Comparison of ENCODE assay signal across 8 cellular contexts in genomic region chr3:49689046-49689886, GRCh38. TPM values are rescaled to one million over a fixed set of nuclear protein-coding genes. Genes with fewer than 3 reads are reported as not detected.
A peak's percentile ranks its signal among the peaks of the same experiment; 100 is the strongest.
DNase-seq lines count a peak whose midpoint lies in the region; ATAC-seq and TF ChIP-seq lines count a peak whose summit lies in the region.

Gene MST1 (minus strand): TSS chr3:49689474. CDS start chr3:49688691, 783 bp downstream.
Gene RNF123 (plus strand): TSS chr3:49689557. CDS start chr3:49691166, 1,609 bp downstream.

- DNase-seq in Daoy (ENCODE audit: low read depth): peak; percentile 94
- peak; percentile 94 for DNase-seq in H9
- DNase-seq in activated naive CD4-positive, alpha-beta T cell treated with anti-CD3 and anti-CD28 coated beads, Interleukin-2, amount 10 ng/mL, durations not matched to agents 7 days and 5 days: peak; percentile 94
- DNase-seq in head of caudate nucleus: peak; percentile 45 to 95 (median 85)
- DNase-seq in posterior cingulate gyrus: peak; percentile 74 to 96 (median 82)
- peak; percentile 84 to 99 for DNase-seq in upper lobe of left lung
- DNase-seq in occipital lobe (lab: John Stamatoyannopoulos, UW): no peak

- H3K9ac ChIP-seq in H9 (ENCODE audit: extremely low read depth, insufficient read length, low read length) (peak within 1 kb of the TSS; percentile 42), OCI-LY1 (ENCODE audit: low read length) (peak within 1 kb of the TSS; percentile 97)

- no peak within 1 kb of the TSS for H2BK120ac ChIP-seq in H9 (ENCODE audit: low read depth, low read length, poor library complexity, severe bottlenecking)

- no peak within 1 kb of the TSS for H3K27ac ChIP-seq in H9 (ENCODE audit: insufficient read length, low read depth, low read length)
- no peak within 1 kb of the TSS for H3K27ac ChIP-seq in OCI-LY1 (ENCODE audit: low read depth, low read length, poor library complexity, severe bottlenecking)
- peak within 1 kb of the TSS; percentile 56 to 90 (median 82) for H3K27ac ChIP-seq in upper lobe of left lung

- peak within 1 kb of the TSS; percentile 93 to 99 (median 95) for H3K27ac Mint-ChIP-seq in H9
- H3K27ac Mint-ChIP-seq in activated naive CD4-positive, alpha-beta T cell treated with anti-CD3 and anti-CD28 coated beads, Interleukin-2, amount 10 ng/mL, durations not matched to agents 7 days and 5 days: peak within 1 kb of the TSS; percentile 89

- H3K27me3 Mint-ChIP-seq in H9 (ENCODE audit: low read depth): peaks cover 5% of the 10 kb centered on the region; the same call in 1 of the 2 replicates
- H3K27me3 Mint-ChIP-seq in activated naive CD4-positive, alpha-beta T cell treated with anti-CD3 and anti-CD28 coated beads, Interleukin-2, amount 10 ng/mL, durations not matched to agents 7 days and 5 days: peaks cover 45% of the 10 kb centered on the region

- H4K20me1 ChIP-seq in H9 (ENCODE audit: control insufficient read depth, insufficient read depth, insufficient read length): no peaks in the 10 kb centered on the region
- no peaks in the 10 kb centered on the region for H4K20me1 ChIP-seq in OCI-LY1 (ENCODE audit: insufficient read depth, low read length)

- H3K4me3 Mint-ChIP-seq in H9: peak within 1 kb of the TSS; percentile 90 to 99
- peak within 1 kb of the TSS; percentile 97 for H3K4me3 Mint-ChIP-seq in activated naive CD4-positive, alpha-beta T cell treated with anti-CD3 and anti-CD28 coated beads, Interleukin-2, amount 10 ng/mL, durations not matched to agents 7 days and 5 days

- H3K14ac ChIP-seq in H9 (ENCODE audit: insufficient read depth, low read length): peak within 1 kb of the TSS; percentile 65; the same call in 1 of the 2 replicates

- peaks cover 2 to 14% (median 11%) of the 10 kb centered on the region in 3 experiments; a peak in 6 of 7 replicates for H3K36me3 Mint-ChIP-seq in H9 (ENCODE audit: insufficient read depth in 1 of 3, low read depth in 3 of 3)
- peaks cover 5% of the 10 kb centered on the region for H3K36me3 Mint-ChIP-seq in activated naive CD4-positive, alpha-beta T cell treated with anti-CD3 and anti-CD28 coated beads, Interleukin-2, amount 10 ng/mL, durations not matched to agents 7 days and 5 days

- no peaks in the 10 kb centered on the region for H3K9me3 ChIP-seq in H9 (ENCODE audit: control insufficient read depth, low read depth, low read length)
- H3K9me3 ChIP-seq in OCI-LY1 (ENCODE audit: low read length): no peaks in the 10 kb centered on the region
- no peaks in the 10 kb centered on the region for H3K9me3 ChIP-seq in upper lobe of left lung

- H4K8ac ChIP-seq in H9 (replicated peaks; ENCODE audit: insufficient read length, low read depth, low read length): no peak within 1 kb of the TSS

- H2BK5ac ChIP-seq in H9 (ENCODE audit: insufficient read length, low read length): no peak within 1 kb of the TSS

- H3K79me2 ChIP-seq in H9 (ENCODE audit: insufficient read depth, low read length): no peaks in the 10 kb centered on the region
- H3K79me2 ChIP-seq in OCI-LY1 (ENCODE audit: insufficient read depth, low read length): 0 out of 2 replicates have a peak, but pooled peaks cover 5% of the 10 kb centered on the region

- H3K56ac ChIP-seq in H9 (ENCODE audit: insufficient read length, low read depth, low read length): no peak within 1 kb of the TSS

- H3F3A ChIP-seq in OCI-LY1 (ENCODE audit: insufficient read depth, low read length): no peaks in the 10 kb centered on the region

- no peak for TF ChIP-seq EP300 in upper lobe of left lung (IDR thresholded peaks at IDR 0.05)

- H3K9me2 ChIP-seq in OCI-LY1 (ENCODE audit: low read depth, low read length): no peaks in the 10 kb centered on the region

- no peak within 1 kb of the TSS for H4K5ac ChIP-seq in H9 (ENCODE audit: insufficient read length, low read depth, low read length)

- H4K91ac ChIP-seq in H9 (ENCODE audit: insufficient read length, low read depth, low read length): no peak within 1 kb of the TSS

- H3K4ac ChIP-seq in H9 (ENCODE audit: low read depth, low read length): no peak within 1 kb of the TSS

- no peak within 1 kb of the TSS for H2AK5ac ChIP-seq in H9 (ENCODE audit: insufficient read length, low read length)

- H2AFZ ChIP-seq in H9 (ENCODE audit: low read length) (no peak within 1 kb of the TSS), OCI-LY1 (ENCODE audit: low read length) (no peak within 1 kb of the TSS)

- WGBS in H9 (ENCODE audit: extremely low coverage, insufficient read length, low lambda C conversion rate): no CpG with 5 or more reads among the region's 63 CpGs
- WGBS in upper lobe of left lung, 2 donors: 0 to 4% methylated on average over 1 to 38 of the region's 63 CpGs

- H3T11ph ChIP-seq in H9 (ENCODE audit: low read length): no peak within 1 kb of the TSS

- H2BK15ac ChIP-seq in H9 (ENCODE audit: low read depth, low read length): no peak within 1 kb of the TSS

- intact Hi-C loops in head of caudate nucleus (cut with DNase I) (no loop called here), posterior cingulate gyrus (cut with DNase I) (no loop called here)

- peak; percentile 83 to 93 for ATAC-seq in upper lobe of left lung (ENCODE audit: low FRiP score in 2 of 2)

- H3K4me2 ChIP-seq in H9 (ENCODE audit: insufficient read depth, insufficient read length, low read length): peak within 1 kb of the TSS; percentile 74
- peak within 1 kb of the TSS; percentile 97 for H3K4me2 ChIP-seq in OCI-LY1 (ENCODE audit: low read length)

- H3K18ac ChIP-seq in H9 (ENCODE audit: insufficient read length, low read depth, low read length): no peak within 1 kb of the TSS

- no peaks in the 10 kb centered on the region for H3K79me1 ChIP-seq in H9 (ENCODE audit: insufficient read depth, low read depth, low read length, poor library complexity, severe bottlenecking)

- no peak within 1 kb of the TSS for H2BK12ac ChIP-seq in H9 (ENCODE audit: insufficient read length, low read depth, low read length)

- TF ChIP-seq CTCF in H9 (conservative IDR thresholded peaks at IDR 0.05) (peak; percentile 41; the same call in 2 of the 3 replicates), OCI-LY1 (IDR thresholded peaks at IDR 0.05; ENCODE audit: low read length) (no peak), upper lobe of left lung (IDR thresholded peaks at IDR 0.05) (peak in 4 of 6 experiments; percentile 31 to 54 (median 50))

- H3K23ac ChIP-seq in H9 (ENCODE audit: insufficient read length, low read depth, low read length): no peak within 1 kb of the TSS

- H2BK20ac ChIP-seq in H9 (ENCODE audit: low read depth, low read length, poor library complexity, severe bottlenecking): no peak within 1 kb of the TSS

- H3K23me2 ChIP-seq in H9 (ENCODE audit: insufficient read length, low read depth, low read length, poor library complexity, severe bottlenecking): peaks cover 3% of the 10 kb centered on the region

- no peaks in the 10 kb centered on the region for H3K36me3 ChIP-seq in OCI-LY1 (ENCODE audit: insufficient read depth, low read length)
- peaks cover 0 to 7% (median 2%) of the 10 kb centered on the region in 4 donors for H3K36me3 ChIP-seq in upper lobe of left lung

- H3K27me3 ChIP-seq in H9 (ENCODE audit: insufficient read depth, low read length) (no peaks in the 10 kb centered on the region), OCI-LY1 (ENCODE audit: insufficient read depth, low read length) (no peaks in the 10 kb centered on the region), upper lobe of left lung (no peaks in the 10 kb centered on the region)

- H3K4me1 Mint-ChIP-seq in H9: peaks cover 20 to 30% of the 10 kb centered on the region in 2 experiments
- peaks cover 46% of the 10 kb centered on the region for H3K4me1 Mint-ChIP-seq in activated naive CD4-positive, alpha-beta T cell treated with anti-CD3 and anti-CD28 coated beads, Interleukin-2, amount 10 ng/mL, durations not matched to agents 7 days and 5 days

- peak within 1 kb of the TSS; percentile 96 for H3K4me3 ChIP-seq in OCI-LY1 (ENCODE audit: low read depth, low read length, poor library complexity, severe bottlenecking)
- peak within 1 kb of the TSS; percentile 72 to 100 (median 95) for H3K4me3 ChIP-seq in upper lobe of left lung

- TF ChIP-seq POLR2A in upper lobe of left lung (IDR thresholded peaks at IDR 0.05): peak in 2 of 4 donors; percentile 48 to 71

- CTCF ChIA-PET in activated naive CD4-positive, alpha-beta T cell treated with anti-CD3 and anti-CD28 coated beads, Interleukin-2, amount 10 ng/mL, durations not matched to agents 7 days and 5 days (lab: Charles Lee): no interaction called here

- H3K4me1 ChIP-seq in H9 (ENCODE audit: insufficient read depth, low read length) (no peaks in the 10 kb centered on the region), OCI-LY1 (ENCODE audit: insufficient read depth, low read length, severe bottlenecking) (peaks cover 25% of the 10 kb centered on the region), upper lobe of left lung (peaks cover 24 to 50% (median 30%) of the 10 kb centered on the region in 4 donors)

- H3K9me3 Mint-ChIP-seq in H9: no peaks in the 10 kb centered on the region
- no peaks in the 10 kb centered on the region for H3K9me3 Mint-ChIP-seq in activated naive CD4-positive, alpha-beta T cell treated with anti-CD3 and anti-CD28 coated beads, Interleukin-2, amount 10 ng/mL, durations not matched to agents 7 days and 5 days

RNA-seq across cellular contexts. Expression of gene MST1, which starts in this region (rescaled TPM):
- 0.63 and 3.2 TPM in 2 replicates for total RNA-seq in Daoy (2014; rRNA removed; shearing (Covaris generic))
- 8.9 and 9.3 TPM in 2 replicates for total RNA-seq in H9 (2021)
- 10 to 100 TPM in 5 of 6 donors, 1 to 10 TPM in 1; 8.9 to 58.7 (median 18.1) TPM for total RNA-seq in upper lobe of left lung
- 7.5 TPM for total RNA-seq in occipital lobe

RNA-seq across cellular contexts. Expression of gene RNF123, which starts in this region (rescaled TPM):
- total RNA-seq in Daoy (2014; rRNA removed; shearing (Covaris generic)): 16.6 and 17.1 TPM in 2 replicates
- total RNA-seq in H9 (2021) (39.9 and 40.6 TPM in 2 replicates), upper lobe of left lung (10 to 100 TPM; 14.2 to 71.2 (median 42.2) TPM), occipital lobe (23.2 TPM)

Comparison
In these comparisons a context has a peak if more than half of its experiments do, and no peak if none do; other contexts are left out.
1. H3K27ac ChIP-seq: peak in upper lobe of left lung (4 of 4); none in H9 (single experiment) and OCI-LY1 (single experiment).